8 cellular contexts compared by ENCODE assay signal in genomic region chr3:57803647-57804081, GRCh38. TPM values are rescaled to one million over a fixed set of nuclear protein-coding genes. Genes with fewer than 3 reads are reported as not detected.
A peak's percentile ranks its signal among the peaks of the same experiment; 100 is the strongest.
DNase-seq lines count a peak whose midpoint lies in the region; ATAC-seq, FAIRE-seq and TF ChIP-seq lines count a peak whose summit lies in the region.

No MANE protein-coding gene starts in this region.

- H3K4me1 ChIP-seq in keratinocyte (ENCODE audit: control insufficient read depth, extremely low read depth, insufficient read depth, low read length) (peaks cover 52% of the 10 kb centered on the region), suprapubic skin (peaks cover 55% of the 10 kb centered on the region)

- H4K20me1 ChIP-seq in keratinocyte (ENCODE audit: control insufficient read depth, extremely low read depth, insufficient read depth, low read length): no peaks in the 10 kb centered on the region

- H3K79me2 ChIP-seq in keratinocyte (ENCODE audit: control insufficient read depth, insufficient read depth, low read length): peaks cover 87% of the 10 kb centered on the region

- no peak overlapping the region for H3K4me3 Mint-ChIP-seq in progenitor cell of endocrine pancreas (ENCODE audit: low read depth)

- peak overlapping the region; percentile 72 for H3K9ac ChIP-seq in keratinocyte (ENCODE audit: control insufficient read depth, extremely low read depth, insufficient read depth, low read length)

- H3K4me2 ChIP-seq in keratinocyte (ENCODE audit: control insufficient read depth, extremely low read depth, insufficient read depth, low read depth, low read length): peak overlapping the region; percentile 91

- H3K36me3 Mint-ChIP-seq in progenitor cell of endocrine pancreas (ENCODE audit: insufficient read depth): peaks cover 1% of the 10 kb centered on the region

- no peaks in the 10 kb centered on the region for H3K9me1 ChIP-seq in keratinocyte (ENCODE audit: control insufficient read depth, extremely low read depth, insufficient read depth, low read length)

- H3K4me3 ChIP-seq in AG04449 (ENCODE audit: low read depth, low read length) (no peak overlapping the region; the same call in 1 of the 2 replicates), keratinocyte (ENCODE audit: control insufficient read depth in 2 of 3, extremely low read depth in 1 of 3, insufficient read depth in 2 of 3, low read depth in 1 of 3, low read length in 3 of 3) (peak overlapping the region in 1 of 3 experiments; percentile 23), suprapubic skin (no peak overlapping the region)

- POLR2A ChIA-PET in AG04449 (lab: Yijun Ruan, JAX): no interaction called here

- no peaks in the 10 kb centered on the region for H3K9me3 ChIP-seq in keratinocyte (ENCODE audit: control insufficient read depth, low read depth, low read length)
- no peaks in the 10 kb centered on the region for H3K9me3 ChIP-seq in suprapubic skin

- no peak overlapping the region for H3K27ac Mint-ChIP-seq in progenitor cell of endocrine pancreas

- TF ChIP-seq POLR2A in suprapubic skin (IDR thresholded peaks at IDR 0.05): no peak

- 8% methylated on average over 3 of the region's 3 CpGs for WGBS in suprapubic skin

- no peak for TF ChIP-seq EP300 in suprapubic skin (IDR thresholded peaks at IDR 0.05)

- peaks cover 12% of the 10 kb centered on the region for H3K4me1 Mint-ChIP-seq in progenitor cell of endocrine pancreas (ENCODE audit: low read depth)

- ATAC-seq in HG03095 (IDR thresholded peaks at IDR 0.05; ENCODE audit: unreplicated experiment): no peak
- ATAC-seq in HG03039 (IDR thresholded peaks at IDR 0.05; ENCODE audit: unreplicated experiment): no peak

- H3K9me3 Mint-ChIP-seq in progenitor cell of endocrine pancreas (ENCODE audit: low read depth): no peaks in the 10 kb centered on the region

- CTCF ChIA-PET in AG04449 (lab: Yijun Ruan, JAX): no interaction called here

- no peaks in the 10 kb centered on the region for H3K27me3 ChIP-seq in keratinocyte (ENCODE audit: control insufficient read depth, extremely low read depth, insufficient read depth, low read length)
- H3K27me3 ChIP-seq in suprapubic skin: no peaks in the 10 kb centered on the region

- peak; percentile 70 for DNase-seq in AG04449 (ENCODE audit: low read depth, low spot score)
- peak; percentile 97 for DNase-seq in HT1080 (ENCODE audit: low read depth)
- peak; percentile 91 for DNase-seq in astrocyte of the hippocampus (ENCODE audit: low read depth, low spot score)
- DNase-seq in keratinocyte (ENCODE audit: low read depth, low spot score): peak; percentile 91
- no peak for DNase-seq in suprapubic skin (ENCODE audit: low spot score in 2 of 2)
- no peak for DNase-seq in progenitor cell of endocrine pancreas (ENCODE audit: low spot score, unreplicated experiment)

- no peak overlapping the region for H2AFZ ChIP-seq in keratinocyte (ENCODE audit: control insufficient read depth, low read length)

- peak; percentile 86 for FAIRE-seq in keratinocyte (lab: Jason Lieb, UNC)

- TF ChIP-seq CTCF in AG04449 (IDR thresholded peaks at IDR 0.05; ENCODE audit: insufficient read depth, low read length, missing control alignments) (no peak), keratinocyte (optimal IDR thresholded peaks at IDR 0.05 in 1 of 3, IDR thresholded peaks at IDR 0.05 in 1 of 3, conservative IDR thresholded peaks at IDR 0.05 in 1 of 3; ENCODE audit: extremely low read depth in 1 of 3, insufficient read depth in 2 of 3, low read length in 3 of 3) (no peak), suprapubic skin (IDR thresholded peaks at IDR 0.05) (no peak), progenitor cell of endocrine pancreas (IDR thresholded peaks at IDR 0.05; ENCODE audit: unreplicated experiment) (no peak)

- H3K36me3 ChIP-seq in keratinocyte (ENCODE audit: control insufficient read depth in 2 of 2, extremely low read depth in 1 of 2, insufficient read depth in 2 of 2, low read length in 2 of 2) (no peaks in the 10 kb centered on the region), suprapubic skin (no peaks in the 10 kb centered on the region)

- no peaks in the 10 kb centered on the region for H3K27me3 Mint-ChIP-seq in progenitor cell of endocrine pancreas

- dilution Hi-C loops in keratinocyte (cut with MboI; ENCODE audit: extremely low pct_ligation_motif_present, low sequenced_read_pairs): no loop called here

- H3K27ac ChIP-seq in keratinocyte (ENCODE audit: control insufficient read depth, insufficient read depth, low read length) (peak overlapping the region; percentile 99), suprapubic skin (peak overlapping the region; percentile 71)

RNA-seq across cellular contexts. Expression of gene SLMAP, which starts 47.6 kb away (rescaled TPM):
- 37.9 and 48.0 TPM in 2 replicates for total RNA-seq in HT1080 (2014; rRNA removed; shearing (Covaris generic))
- polyA plus RNA-seq in HT1080 (2015; cell fraction: cytosol; rRNA removed): 34.8 and 48.2 TPM in 2 replicates
- 40.7 and 43.2 TPM in 2 replicates for polyA plus RNA-seq in HT1080 (2015; cell fraction: nucleus; rRNA removed)
- 44.4 to 58.0 TPM (median 53.1 TPM) in 3 replicates for polyA plus RNA-seq in keratinocyte
- polyA plus RNA-seq in keratinocyte (2011; ENCODE audit: low read depth): 150 TPM
- polyA plus RNA-seq in keratinocyte (2011; cell fraction: cytosol; rRNA removed): 36.2 and 58.9 TPM in 2 replicates
- polyA plus RNA-seq in keratinocyte (2011; cell fraction: nucleus; rRNA removed): 68.3 and 79.3 TPM in 2 replicates
- 37.2 and 52.5 TPM in 2 replicates for polyA plus RNA-seq in keratinocyte (2012; ENCODE audit: low replicate concordance)
- polyA minus RNA-seq in keratinocyte: 76.8 to 122 TPM (median 104 TPM) in 3 replicates
- 78.1 TPM for polyA minus RNA-seq in keratinocyte (2011; cell fraction: cytosol; rRNA and poly(A)+ RNA removed)
- 103 and 188 TPM in 2 replicates for polyA minus RNA-seq in keratinocyte (2011; cell fraction: nucleus; rRNA and poly(A)+ RNA removed)
- total RNA-seq in suprapubic skin (10 to 100 TPM; 49.4 to 89.1 (median 61.3) TPM), progenitor cell of endocrine pancreas (64.7 and 65.8 TPM in 2 replicates)

Comparison
In these comparisons a context has a peak if more than half of its experiments do, and no peak if none do; other contexts are left out.
1. DNase-seq: peak in AG04449 (single experiment), HT1080 (single experiment), astrocyte of the hippocampus (single experiment) and keratinocyte (single experiment); none in suprapubic skin (0 of 2) and progenitor cell of endocrine pancreas (single experiment).